In genomic region chr6:43798688-43799444, GRCh38 we compare ENCODE assay signal across 1 cellular context.
TF ChIP-seq lines count a peak whose summit lies in the region.

No MANE protein-coding gene starts in this region.

TF ChIP-seq in HepG2, 621 proteins besides CTCF, POLR2A, EP300 and RAD21 (continued from another document and continues in another):
- TF ChIP-seq ZKSCAN5 (CRISPR knock-in tag; IDR thresholded peaks at IDR 0.05) (no peak), ZFP62 (CRISPR knock-in tag; IDR thresholded peaks at IDR 0.05) (no peak), SATB2 (CRISPR knock-in tag; IDR thresholded peaks at IDR 0.05) (no peak), BHLHE40 (IDR thresholded peaks at IDR 0.05; ENCODE audit: low read length) (peak; percentile 99), CBFB (CRISPR knock-in tag; IDR thresholded peaks at IDR 0.05) (no peak), KDM4B (CRISPR knock-in tag; IDR thresholded peaks at IDR 0.05) (no peak), DZIP1 (CRISPR knock-in tag; IDR thresholded peaks at IDR 0.05) (no peak), TCF12 (IDR thresholded peaks at IDR 0.05) (no peak), TCF12 (CRISPR knock-in tag; IDR thresholded peaks at IDR 0.05) (no peak), ZNF615 (CRISPR knock-in tag; IDR thresholded peaks at IDR 0.05; ENCODE audit: borderline replicate concordance) (no peak), ZNF343 (CRISPR knock-in tag; IDR thresholded peaks at IDR 0.05) (no peak), NFAT5 (CRISPR knock-in tag; IDR thresholded peaks at IDR 0.05) (no peak), SAP130 (CRISPR knock-in tag; IDR thresholded peaks at IDR 0.05; ENCODE audit: low read depth) (peak; percentile 94), NFIC (IDR thresholded peaks at IDR 0.05; ENCODE audit: low read length) (no peak), ZFAT (CRISPR knock-in tag; conservative IDR thresholded peaks at IDR 0.05) (no peak), WIZ (CRISPR knock-in tag; IDR thresholded peaks at IDR 0.05) (no peak), U2AF2 (IDR thresholded peaks at IDR 0.05; ENCODE audit: low read depth, low read length) (no peak), ZNF10 (CRISPR knock-in tag; IDR thresholded peaks at IDR 0.05; ENCODE audit: borderline replicate concordance, low read depth) (no peak), ZNF468 (CRISPR knock-in tag; IDR thresholded peaks at IDR 0.05) (no peak), ZNF569 (CRISPR knock-in tag; IDR thresholded peaks at IDR 0.05; ENCODE audit: borderline replicate concordance) (no peak), ZNF317 (CRISPR knock-in tag; IDR thresholded peaks at IDR 0.05) (no peak), HDAC1 (CRISPR knock-in tag; IDR thresholded peaks at IDR 0.05) (peak; percentile 69), ZMYM2 (CRISPR knock-in tag; IDR thresholded peaks at IDR 0.05) (no peak), ZNF350 (CRISPR knock-in tag; IDR thresholded peaks at IDR 0.05; ENCODE audit: borderline replicate concordance, low read depth) (0 out of 2 replicates have a peak, but pooled peaks have one; percentile 62), ZNF839 (CRISPR knock-in tag; IDR thresholded peaks at IDR 0.05; ENCODE audit: borderline replicate concordance) (no peak), SIN3A (IDR thresholded peaks at IDR 0.05; ENCODE audit: borderline replicate concordance, low read depth, low read length) (no peak), ZNF33B (CRISPR knock-in tag; IDR thresholded peaks at IDR 0.05) (no peak), NAIF1 (CRISPR knock-in tag; IDR thresholded peaks at IDR 0.05; ENCODE audit: borderline replicate concordance) (no peak), ZNF441 (CRISPR knock-in tag; IDR thresholded peaks at IDR 0.05; ENCODE audit: borderline replicate concordance) (peak; percentile 28; the same call in 1 of the 2 replicates), ZNF879 (CRISPR knock-in tag; IDR thresholded peaks at IDR 0.05) (no peak), ATM (IDR thresholded peaks at IDR 0.05; ENCODE audit: borderline replicate concordance) (no peak), ZBTB7B (CRISPR knock-in tag; IDR thresholded peaks at IDR 0.05) (no peak), DRAP1 (CRISPR knock-in tag; IDR thresholded peaks at IDR 0.05) (peak; percentile 41; the same call in 1 of the 2 replicates), ZNF775 (CRISPR knock-in tag; IDR thresholded peaks at IDR 0.05; ENCODE audit: borderline replicate concordance) (no peak), ZNF777 (CRISPR knock-in tag; IDR thresholded peaks at IDR 0.05) (no peak), EZH2 (conservative IDR thresholded peaks at IDR 0.05; ENCODE audit: low read depth, low read length) (no peak), TEAD2 (CRISPR knock-in tag; IDR thresholded peaks at IDR 0.05) (no peak), JUN (CRISPR knock-in tag; IDR thresholded peaks at IDR 0.05) (peak; percentile 96), SCMH1 (CRISPR knock-in tag; IDR thresholded peaks at IDR 0.05; ENCODE audit: borderline replicate concordance) (no peak), ZNF143 (CRISPR knock-in tag; IDR thresholded peaks at IDR 0.05) (no peak), FUBP1 (CRISPR knock-in tag; IDR thresholded peaks at IDR 0.05; ENCODE audit: borderline replicate concordance) (no peak), MEIS2 (CRISPR knock-in tag; IDR thresholded peaks at IDR 0.05) (0 out of 2 replicates have a peak, but pooled peaks have one; percentile 60), NFE2 (CRISPR knock-in tag; IDR thresholded peaks at IDR 0.05) (peak; percentile 60; the same call in 1 of the 2 replicates), ZNF772 (CRISPR knock-in tag; IDR thresholded peaks at IDR 0.05) (peak; percentile 32; the same call in 1 of the 2 replicates), ZBTB38 (CRISPR knock-in tag; IDR thresholded peaks at IDR 0.05) (no peak), CBX1 (IDR thresholded peaks at IDR 0.05; ENCODE audit: low read depth) (no peak), TBP (CRISPR knock-in tag; IDR thresholded peaks at IDR 0.05) (no peak), ZNF891 (CRISPR knock-in tag; IDR thresholded peaks at IDR 0.05) (0 out of 2 replicates have a peak, but pooled peaks have one; percentile 20), ZNF282 (IDR thresholded peaks at IDR 0.05; ENCODE audit: partially characterized antibody) (no peak), PITX1 (CRISPR knock-in tag; IDR thresholded peaks at IDR 0.05) (peak; percentile 70; the same call in 1 of the 2 replicates)
- TF ChIP-seq, protein P1, sequence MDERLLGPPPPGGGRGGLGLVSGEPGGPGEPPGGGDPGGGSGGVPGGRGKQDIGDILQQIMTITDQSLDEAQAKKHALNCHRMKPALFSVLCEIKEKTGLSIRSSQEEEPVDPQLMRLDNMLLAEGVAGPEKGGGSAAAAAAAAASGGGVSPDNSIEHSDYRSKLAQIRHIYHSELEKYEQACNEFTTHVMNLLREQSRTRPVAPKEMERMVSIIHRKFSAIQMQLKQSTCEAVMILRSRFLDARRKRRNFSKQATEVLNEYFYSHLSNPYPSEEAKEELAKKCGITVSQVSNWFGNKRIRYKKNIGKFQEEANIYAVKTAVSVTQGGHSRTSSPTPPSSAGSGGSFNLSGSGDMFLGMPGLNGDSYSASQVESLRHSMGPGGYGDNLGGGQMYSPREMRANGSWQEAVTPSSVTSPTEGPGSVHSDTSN (CRISPR knock-in tag; IDR thresholded peaks at IDR 0.05): no peak
- TF ChIP-seq, protein P2, sequence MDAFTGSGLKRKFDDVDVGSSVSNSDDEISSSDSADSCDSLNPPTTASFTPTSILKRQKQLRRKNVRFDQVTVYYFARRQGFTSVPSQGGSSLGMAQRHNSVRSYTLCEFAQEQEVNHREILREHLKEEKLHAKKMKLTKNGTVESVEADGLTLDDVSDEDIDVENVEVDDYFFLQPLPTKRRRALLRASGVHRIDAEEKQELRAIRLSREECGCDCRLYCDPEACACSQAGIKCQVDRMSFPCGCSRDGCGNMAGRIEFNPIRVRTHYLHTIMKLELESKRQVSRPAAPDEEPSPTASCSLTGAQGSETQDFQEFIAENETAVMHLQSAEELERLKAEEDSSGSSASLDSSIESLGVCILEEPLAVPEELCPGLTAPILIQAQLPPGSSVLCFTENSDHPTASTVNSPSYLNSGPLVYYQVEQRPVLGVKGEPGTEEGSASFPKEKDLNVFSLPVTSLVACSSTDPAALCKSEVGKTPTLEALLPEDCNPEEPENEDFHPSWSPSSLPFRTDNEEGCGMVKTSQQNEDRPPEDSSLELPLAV (CRISPR knock-in tag; conservative IDR thresholded peaks at IDR 0.05; ENCODE audit: low read depth): no peak
- TF ChIP-seq, protein P3, sequence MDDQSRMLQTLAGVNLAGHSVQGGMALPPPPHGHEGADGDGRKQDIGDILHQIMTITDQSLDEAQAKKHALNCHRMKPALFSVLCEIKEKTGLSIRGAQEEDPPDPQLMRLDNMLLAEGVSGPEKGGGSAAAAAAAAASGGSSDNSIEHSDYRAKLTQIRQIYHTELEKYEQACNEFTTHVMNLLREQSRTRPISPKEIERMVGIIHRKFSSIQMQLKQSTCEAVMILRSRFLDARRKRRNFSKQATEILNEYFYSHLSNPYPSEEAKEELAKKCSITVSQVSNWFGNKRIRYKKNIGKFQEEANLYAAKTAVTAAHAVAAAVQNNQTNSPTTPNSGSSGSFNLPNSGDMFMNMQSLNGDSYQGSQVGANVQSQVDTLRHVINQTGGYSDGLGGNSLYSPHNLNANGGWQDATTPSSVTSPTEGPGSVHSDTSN (CRISPR knock-in tag; IDR thresholded peaks at IDR 0.05; ENCODE audit: borderline replicate concordance): no peak
- TF ChIP-seq, protein P4, sequence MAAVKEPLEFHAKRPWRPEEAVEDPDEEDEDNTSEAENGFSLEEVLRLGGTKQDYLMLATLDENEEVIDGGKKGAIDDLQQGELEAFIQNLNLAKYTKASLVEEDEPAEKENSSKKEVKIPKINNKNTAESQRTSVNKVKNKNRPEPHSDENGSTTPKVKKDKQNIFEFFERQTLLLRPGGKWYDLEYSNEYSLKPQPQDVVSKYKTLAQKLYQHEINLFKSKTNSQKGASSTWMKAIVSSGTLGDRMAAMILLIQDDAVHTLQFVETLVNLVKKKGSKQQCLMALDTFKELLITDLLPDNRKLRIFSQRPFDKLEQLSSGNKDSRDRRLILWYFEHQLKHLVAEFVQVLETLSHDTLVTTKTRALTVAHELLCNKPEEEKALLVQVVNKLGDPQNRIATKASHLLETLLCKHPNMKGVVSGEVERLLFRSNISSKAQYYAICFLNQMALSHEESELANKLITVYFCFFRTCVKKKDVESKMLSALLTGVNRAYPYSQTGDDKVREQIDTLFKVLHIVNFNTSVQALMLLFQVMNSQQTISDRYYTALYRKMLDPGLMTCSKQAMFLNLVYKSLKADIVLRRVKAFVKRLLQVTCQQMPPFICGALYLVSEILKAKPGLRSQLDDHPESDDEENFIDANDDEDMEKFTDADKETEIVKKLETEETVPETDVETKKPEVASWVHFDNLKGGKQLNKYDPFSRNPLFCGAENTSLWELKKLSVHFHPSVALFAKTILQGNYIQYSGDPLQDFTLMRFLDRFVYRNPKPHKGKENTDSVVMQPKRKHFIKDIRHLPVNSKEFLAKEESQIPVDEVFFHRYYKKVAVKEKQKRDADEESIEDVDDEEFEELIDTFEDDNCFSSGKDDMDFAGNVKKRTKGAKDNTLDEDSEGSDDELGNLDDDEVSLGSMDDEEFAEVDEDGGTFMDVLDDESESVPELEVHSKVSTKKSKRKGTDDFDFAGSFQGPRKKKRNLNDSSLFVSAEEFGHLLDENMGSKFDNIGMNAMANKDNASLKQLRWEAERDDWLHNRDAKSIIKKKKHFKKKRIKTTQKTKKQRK (IDR thresholded peaks at IDR 0.05; ENCODE audit: low read length): no peak
